Comparison of ENCODE assay signal across 1 cellular context in genomic region chr2:84917821-84918220, GRCh38. TPM values are rescaled to one million over a fixed set of nuclear protein-coding genes. Genes with fewer than 3 reads are reported as not detected.
"Had no signal": no experiment of that assay in that cellular context is flagged by ENCODE, and none has a peak within 500 bp of the region (broad histone marks: within the 10 kb centered on the region; RNA-seq: fewer than 3 reads in every experiment).

No MANE protein-coding gene starts in this region.

RNA-seq across cellular contexts. Expression of gene TRABD2A, which starts 36.9 kb away (rescaled TPM):
- total RNA-seq: smooth muscle cell had no signal
